In the genomic region with DNA sequence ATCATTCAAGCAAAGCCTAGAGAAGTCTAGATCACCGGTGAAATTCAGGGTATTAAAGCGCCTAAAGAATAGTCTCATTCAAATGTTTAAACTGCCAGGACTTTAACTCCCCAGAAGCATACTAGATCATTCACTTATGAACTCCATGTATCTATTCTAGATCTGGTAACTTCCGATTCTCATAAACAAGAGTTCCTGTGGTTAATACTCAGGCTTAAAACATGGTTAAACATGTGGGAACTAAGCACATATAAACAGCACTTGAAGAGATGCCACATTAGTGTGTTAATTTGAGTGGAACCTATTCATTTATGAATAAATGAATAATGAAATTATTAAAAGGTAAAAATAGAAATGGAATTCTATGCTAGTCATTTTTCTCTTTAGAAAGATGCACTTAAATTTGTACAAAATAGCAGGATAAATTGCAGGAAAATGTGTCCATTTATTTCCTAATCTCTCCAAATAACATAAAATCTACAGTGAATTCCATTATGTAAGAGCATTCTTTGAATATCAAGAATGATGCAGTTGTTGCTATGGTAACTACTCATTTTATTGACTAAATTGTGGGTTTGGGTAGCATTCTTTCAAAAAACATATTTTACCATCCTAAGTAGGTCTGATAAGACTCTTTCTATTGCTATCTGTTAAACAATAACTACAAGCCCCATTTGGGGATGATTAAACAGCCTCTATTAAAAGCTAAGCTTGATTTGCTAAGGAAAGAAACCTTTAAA, we compare ENCODE assay signal across 10 cellular contexts.
DNase-seq lines count a peak whose midpoint lies in the region; TF ChIP-seq lines count a peak whose summit lies in the region.
"Had no signal": no experiment of that assay in that cellular context is flagged by ENCODE, and none has a peak within 500 bp of the region (broad histone marks: within the 10 kb centered on the region; RNA-seq: fewer than 3 reads in every experiment).

No MANE protein-coding gene starts in this region.

- TF ChIP-seq POLR2A in adrenal gland (IDR thresholded peaks at IDR 0.05): no peak

- no peak for TF ChIP-seq CTCF in DOHH2 (IDR thresholded peaks at IDR 0.05; ENCODE audit: low read depth, low read length, poor library complexity, severe bottlenecking)
- no peak for TF ChIP-seq CTCF in MM.1S (IDR thresholded peaks at IDR 0.05; ENCODE audit: low read length)
- no peak for TF ChIP-seq CTCF in choroid plexus epithelial cell (conservative IDR thresholded peaks at IDR 0.05; ENCODE audit: low read depth, low read length)
- TF ChIP-seq CTCF in nephron progenitor cell (IDR thresholded peaks at IDR 0.05): no peak
- TF ChIP-seq CTCF in adrenal gland (IDR thresholded peaks at IDR 0.05): no peak

- no peak overlapping the region for H2AFZ ChIP-seq in MM.1S (ENCODE audit: low read length)

- H3K27ac ChIP-seq in DOHH2 (ENCODE audit: low read depth, low read length) (no peak overlapping the region), MM.1S (ENCODE audit: low read length) (no peak overlapping the region), adrenal gland (no peak overlapping the region)

- H3K36me3 ChIP-seq in DOHH2 (ENCODE audit: control insufficient read depth, low read length) (peaks cover 24% of the 10 kb centered on the region), MM.1S (replicated peaks; ENCODE audit: insufficient read depth, low read length) (no peaks in the 10 kb centered on the region), adrenal gland (replicated peaks in 1 of 2) (no peaks in the 10 kb centered on the region)

- peaks cover 41% of the 10 kb centered on the region for H3K4me1 Mint-ChIP-seq in nephron progenitor cell

- DNase-seq in MM.1S: no peak
- peak; percentile 49 for DNase-seq in choroid plexus epithelial cell (ENCODE audit: low read depth)
- no peak for DNase-seq in nephron progenitor cell
- DNase-seq in activated gamma-delta T cell treated with Interleukin-2 at 50 U/mL for 16 hours: no peak
- no peak for DNase-seq in NCI-H345 (lab: John Stamatoyannopoulos, UW)
- DNase-seq in DMS114 treated with DMSO at 0.1 percent for 48 hours (lab: John Stamatoyannopoulos, UW; ENCODE audit: unreplicated experiment): no peak
- no peak for DNase-seq in adrenal gland
- DNase-seq: activated CD8-positive, alpha-beta memory T cell treated with anti-CD3 and anti-CD28 coated beads, Interleukin-2, amount 50 U/mL, for 48 hours; stimulated activated CD4-positive, alpha-beta T cell treated with anti-CD3 and anti-CD28 coated beads, Interleukin-4, amount 100 ng/mL, for 4 hours had no signal

- H3K27ac Mint-ChIP-seq in nephron progenitor cell: no peak overlapping the region

- H3K27me3 ChIP-seq in DOHH2 (ENCODE audit: control insufficient read depth, low read length) (no peaks in the 10 kb centered on the region), MM.1S (replicated peaks; ENCODE audit: insufficient read depth, low read length) (no peaks in the 10 kb centered on the region), adrenal gland (no peaks in the 10 kb centered on the region)

- H3K36me3 Mint-ChIP-seq in nephron progenitor cell (ENCODE audit: low read depth): peaks cover 32% of the 10 kb centered on the region

- H3K9me3 Mint-ChIP-seq in nephron progenitor cell: no peaks in the 10 kb centered on the region

- intact Hi-C loops in adrenal gland (cut with DNase I): no loop called here

- H3K4me3 ChIP-seq in DOHH2 (ENCODE audit: low read length) (peak overlapping the region; percentile 83), MM.1S (ENCODE audit: low read length) (no peak overlapping the region), choroid plexus epithelial cell (ENCODE audit: low read depth, low read length) (no peak overlapping the region), adrenal gland (no peak overlapping the region)

- H3K27me3 Mint-ChIP-seq in nephron progenitor cell (ENCODE audit: low read depth, poor library complexity): peaks cover 3% of the 10 kb centered on the region

- H3K4me3 Mint-ChIP-seq in nephron progenitor cell: peak overlapping the region; percentile 88

- H3K9ac ChIP-seq in MM.1S (ENCODE audit: low read length): no peak overlapping the region

- peaks cover 27% of the 10 kb centered on the region for H3K4me1 ChIP-seq in DOHH2 (ENCODE audit: control insufficient read depth, low read length)
- H3K4me1 ChIP-seq in MM.1S (ENCODE audit: low read length): peaks cover 13% of the 10 kb centered on the region; the same call in 1 of the 2 replicates
- H3K4me1 ChIP-seq in adrenal gland (replicated peaks in 1 of 2): peaks cover 14 to 31% of the 10 kb centered on the region in 2 donors

- H3F3A ChIP-seq in DOHH2 (ENCODE audit: control insufficient read depth, insufficient read depth) (no peaks in the 10 kb centered on the region), MM.1S (ENCODE audit: insufficient read depth, low read length) (peaks cover 3% of the 10 kb centered on the region; the same call in 1 of the 2 replicates)

- H3K9me2 ChIP-seq in DOHH2 (replicated peaks; ENCODE audit: control insufficient read depth, low read length) (no peaks in the 10 kb centered on the region), MM.1S (replicated peaks; ENCODE audit: insufficient read depth, low read length) (no peaks in the 10 kb centered on the region)

- H3K79me2 ChIP-seq in DOHH2 (ENCODE audit: control insufficient read depth, low read length): peaks cover 56% of the 10 kb centered on the region
- H3K79me2 ChIP-seq in MM.1S (ENCODE audit: low read length): peaks cover 35% of the 10 kb centered on the region

- H3K4me2 ChIP-seq in DOHH2 (ENCODE audit: low read length): peak overlapping the region; percentile 93
- H3K4me2 ChIP-seq in MM.1S (ENCODE audit: low read depth, low read length): peak overlapping the region; percentile 90; the same call in 1 of the 2 replicates

- H4K20me1 ChIP-seq in DOHH2 (ENCODE audit: control insufficient read depth, insufficient read depth, low read depth, low read length) (no peaks in the 10 kb centered on the region), MM.1S (ENCODE audit: insufficient read depth, low read length) (0 out of 2 replicates have a peak, but pooled peaks cover 2% of the 10 kb centered on the region)

- no peaks in the 10 kb centered on the region for H3K9me3 ChIP-seq in DOHH2 (ENCODE audit: control insufficient read depth, insufficient read depth, low read length)
- no peaks in the 10 kb centered on the region for H3K9me3 ChIP-seq in MM.1S (replicated peaks; ENCODE audit: insufficient read depth, low read length)
- H3K9me3 ChIP-seq in adrenal gland (replicated peaks in 1 of 3): no peaks in the 10 kb centered on the region

- 82 to 88% (median 85%) methylated on average over 3 of the region's 3 CpGs for WGBS in adrenal gland, 4 donors
